ENCODE assay signal across 1 cellular context in the genomic region with DNA sequence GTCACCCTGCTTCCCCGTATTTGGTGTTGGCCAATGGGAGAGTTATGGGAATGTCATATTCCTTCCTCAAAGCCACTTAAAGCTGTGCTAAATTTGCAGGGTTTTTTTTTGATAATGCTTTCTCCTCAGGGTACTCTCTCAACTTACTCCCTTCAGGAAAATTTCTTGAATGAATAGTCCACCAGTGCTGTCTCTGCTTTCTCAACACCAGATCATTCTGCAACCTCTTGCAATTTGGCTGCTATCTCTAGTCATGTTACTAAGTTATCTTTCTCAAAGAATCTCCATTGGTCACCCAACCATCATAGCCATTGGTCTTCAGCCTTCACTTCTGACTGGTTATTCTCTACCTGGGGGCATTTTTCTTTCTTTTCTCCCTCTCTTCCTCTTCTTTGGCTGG.
TF ChIP-seq lines count a peak whose summit lies in the region.

No MANE protein-coding gene starts in this region.

TF ChIP-seq in GM23338, 12 proteins besides CTCF, POLR2A, EP300 and RAD21 (continued from another document):
- TF ChIP-seq, protein P1, sequence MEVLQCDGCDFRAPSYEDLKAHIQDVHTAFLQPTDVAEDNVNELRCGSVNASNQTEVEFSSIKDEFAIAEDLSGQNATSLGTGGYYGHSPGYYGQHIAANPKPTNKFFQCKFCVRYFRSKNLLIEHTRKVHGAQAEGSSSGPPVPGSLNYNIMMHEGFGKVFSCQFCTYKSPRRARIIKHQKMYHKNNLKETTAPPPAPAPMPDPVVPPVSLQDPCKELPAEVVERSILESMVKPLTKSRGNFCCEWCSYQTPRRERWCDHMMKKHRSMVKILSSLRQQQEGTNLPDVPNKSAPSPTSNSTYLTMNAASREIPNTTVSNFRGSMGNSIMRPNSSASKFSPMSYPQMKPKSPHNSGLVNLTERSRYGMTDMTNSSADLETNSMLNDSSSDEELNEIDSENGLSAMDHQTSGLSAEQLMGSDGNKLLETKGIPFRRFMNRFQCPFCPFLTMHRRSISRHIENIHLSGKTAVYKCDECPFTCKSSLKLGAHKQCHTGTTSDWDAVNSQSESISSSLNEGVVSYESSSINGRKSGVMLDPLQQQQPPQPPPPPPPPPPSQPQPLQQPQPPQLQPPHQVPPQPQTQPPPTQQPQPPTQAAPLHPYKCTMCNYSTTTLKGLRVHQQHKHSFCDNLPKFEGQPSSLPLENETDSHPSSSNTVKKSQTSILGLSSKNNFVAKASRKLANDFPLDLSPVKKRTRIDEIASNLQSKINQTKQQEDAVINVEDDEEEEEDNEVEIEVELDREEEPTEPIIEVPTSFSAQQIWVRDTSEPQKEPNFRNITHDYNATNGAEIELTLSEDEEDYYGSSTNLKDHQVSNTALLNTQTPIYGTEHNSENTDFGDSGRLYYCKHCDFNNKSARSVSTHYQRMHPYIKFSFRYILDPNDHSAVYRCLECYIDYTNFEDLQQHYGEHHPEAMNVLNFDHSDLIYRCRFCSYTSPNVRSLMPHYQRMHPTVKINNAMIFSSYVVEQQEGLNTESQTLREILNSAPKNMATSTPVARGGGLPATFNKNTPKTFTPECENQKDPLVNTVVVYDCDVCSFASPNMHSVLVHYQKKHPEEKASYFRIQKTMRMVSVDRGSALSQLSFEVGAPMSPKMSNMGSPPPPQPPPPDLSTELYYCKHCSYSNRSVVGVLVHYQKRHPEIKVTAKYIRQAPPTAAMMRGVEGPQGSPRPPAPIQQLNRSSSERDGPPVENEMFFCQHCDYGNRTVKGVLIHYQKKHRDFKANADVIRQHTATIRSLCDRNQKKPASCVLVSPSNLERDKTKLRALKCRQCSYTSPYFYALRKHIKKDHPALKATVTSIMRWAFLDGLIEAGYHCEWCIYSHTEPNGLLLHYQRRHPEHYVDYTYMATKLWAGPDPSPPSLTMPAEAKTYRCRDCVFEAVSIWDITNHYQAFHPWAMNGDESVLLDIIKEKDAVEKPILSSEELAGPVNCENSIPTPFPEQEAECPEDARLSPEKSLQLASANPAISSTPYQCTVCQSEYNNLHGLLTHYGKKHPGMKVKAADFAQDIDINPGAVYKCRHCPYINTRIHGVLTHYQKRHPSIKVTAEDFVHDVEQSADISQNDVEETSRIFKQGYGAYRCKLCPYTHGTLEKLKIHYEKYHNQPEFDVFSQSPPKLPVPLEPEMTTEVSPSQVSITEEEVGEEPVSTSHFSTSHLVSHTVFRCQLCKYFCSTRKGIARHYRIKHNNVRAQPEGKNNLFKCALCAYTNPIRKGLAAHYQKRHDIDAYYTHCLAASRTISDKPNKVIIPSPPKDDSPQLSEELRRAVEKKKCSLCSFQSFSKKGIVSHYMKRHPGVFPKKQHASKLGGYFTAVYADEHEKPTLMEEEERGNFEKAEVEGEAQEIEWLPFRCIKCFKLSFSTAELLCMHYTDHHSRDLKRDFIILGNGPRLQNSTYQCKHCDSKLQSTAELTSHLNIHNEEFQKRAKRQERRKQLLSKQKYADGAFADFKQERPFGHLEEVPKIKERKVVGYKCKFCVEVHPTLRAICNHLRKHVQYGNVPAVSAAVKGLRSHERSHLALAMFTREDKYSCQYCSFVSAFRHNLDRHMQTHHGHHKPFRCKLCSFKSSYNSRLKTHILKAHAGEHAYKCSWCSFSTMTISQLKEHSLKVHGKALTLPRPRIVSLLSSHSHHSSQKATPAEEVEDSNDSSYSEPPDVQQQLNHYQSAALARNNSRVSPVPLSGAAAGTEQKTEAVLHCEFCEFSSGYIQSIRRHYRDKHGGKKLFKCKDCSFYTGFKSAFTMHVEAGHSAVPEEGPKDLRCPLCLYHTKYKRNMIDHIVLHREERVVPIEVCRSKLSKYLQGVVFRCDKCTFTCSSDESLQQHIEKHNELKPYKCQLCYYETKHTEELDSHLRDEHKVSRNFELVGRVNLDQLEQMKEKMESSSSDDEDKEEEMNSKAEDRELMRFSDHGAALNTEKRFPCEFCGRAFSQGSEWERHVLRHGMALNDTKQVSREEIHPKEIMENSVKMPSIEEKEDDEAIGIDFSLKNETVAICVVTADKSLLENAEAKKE (CRISPR knock-in tag; IDR thresholded peaks at IDR 0.05), result no peak
- TF ChIP-seq POLR2AphosphoS5 (IDR thresholded peaks at IDR 0.05; ENCODE audit: low read depth) (no peak), EZH2phosphoT487 (IDR thresholded peaks at IDR 0.05; ENCODE audit: unreplicated experiment) (no peak), ZNF331 (CRISPR knock-in tag; IDR thresholded peaks at IDR 0.05; ENCODE audit: low read depth) (no peak), JUNB (IDR thresholded peaks at IDR 0.05; ENCODE audit: unreplicated experiment) (no peak), EZH2 (IDR thresholded peaks at IDR 0.05; ENCODE audit: low read depth, unreplicated experiment) (no peak), ZNF114 (CRISPR knock-in tag; IDR thresholded peaks at IDR 0.05) (no peak), CREB1 (CRISPR knock-in tag; IDR thresholded peaks at IDR 0.05; ENCODE audit: low read depth) (no peak), NANOG (IDR thresholded peaks at IDR 0.05; ENCODE audit: borderline replicate concordance) (no peak)
- TF ChIP-seq, protein P2, sequence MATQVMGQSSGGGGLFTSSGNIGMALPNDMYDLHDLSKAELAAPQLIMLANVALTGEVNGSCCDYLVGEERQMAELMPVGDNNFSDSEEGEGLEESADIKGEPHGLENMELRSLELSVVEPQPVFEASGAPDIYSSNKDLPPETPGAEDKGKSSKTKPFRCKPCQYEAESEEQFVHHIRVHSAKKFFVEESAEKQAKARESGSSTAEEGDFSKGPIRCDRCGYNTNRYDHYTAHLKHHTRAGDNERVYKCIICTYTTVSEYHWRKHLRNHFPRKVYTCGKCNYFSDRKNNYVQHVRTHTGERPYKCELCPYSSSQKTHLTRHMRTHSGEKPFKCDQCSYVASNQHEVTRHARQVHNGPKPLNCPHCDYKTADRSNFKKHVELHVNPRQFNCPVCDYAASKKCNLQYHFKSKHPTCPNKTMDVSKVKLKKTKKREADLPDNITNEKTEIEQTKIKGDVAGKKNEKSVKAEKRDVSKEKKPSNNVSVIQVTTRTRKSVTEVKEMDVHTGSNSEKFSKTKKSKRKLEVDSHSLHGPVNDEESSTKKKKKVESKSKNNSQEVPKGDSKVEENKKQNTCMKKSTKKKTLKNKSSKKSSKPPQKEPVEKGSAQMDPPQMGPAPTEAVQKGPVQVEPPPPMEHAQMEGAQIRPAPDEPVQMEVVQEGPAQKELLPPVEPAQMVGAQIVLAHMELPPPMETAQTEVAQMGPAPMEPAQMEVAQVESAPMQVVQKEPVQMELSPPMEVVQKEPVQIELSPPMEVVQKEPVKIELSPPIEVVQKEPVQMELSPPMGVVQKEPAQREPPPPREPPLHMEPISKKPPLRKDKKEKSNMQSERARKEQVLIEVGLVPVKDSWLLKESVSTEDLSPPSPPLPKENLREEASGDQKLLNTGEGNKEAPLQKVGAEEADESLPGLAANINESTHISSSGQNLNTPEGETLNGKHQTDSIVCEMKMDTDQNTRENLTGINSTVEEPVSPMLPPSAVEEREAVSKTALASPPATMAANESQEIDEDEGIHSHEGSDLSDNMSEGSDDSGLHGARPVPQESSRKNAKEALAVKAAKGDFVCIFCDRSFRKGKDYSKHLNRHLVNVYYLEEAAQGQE (IDR thresholded peaks at IDR 0.05; ENCODE audit: unreplicated experiment), result no peak
